22 cellular contexts compared by ENCODE assay signal in the genomic region with DNA sequence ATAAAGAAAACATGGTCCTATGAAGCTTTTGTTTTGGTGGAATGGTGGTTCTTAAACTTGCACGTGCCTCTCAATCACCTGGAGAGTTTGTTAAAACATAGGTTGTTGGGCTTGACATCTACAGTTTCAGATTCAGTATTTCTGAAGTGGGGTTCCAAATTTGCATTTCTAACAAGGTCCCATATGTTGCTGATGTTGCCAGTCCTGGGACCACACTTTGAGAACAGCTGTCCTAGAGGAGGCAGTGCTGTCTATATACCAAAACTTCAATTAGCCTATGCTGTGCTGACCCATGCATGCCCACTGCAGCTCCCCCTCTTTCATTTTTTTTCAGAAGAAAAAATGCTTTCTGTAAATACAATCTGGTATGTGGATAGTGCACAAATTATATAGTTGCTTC. TPM values are rescaled to one million over a fixed set of nuclear protein-coding genes. Genes with fewer than 3 reads are reported as not detected.
A peak's percentile ranks its signal among the peaks of the same experiment; 100 is the strongest.
DNase-seq lines count a peak whose midpoint lies in the region; ATAC-seq and TF ChIP-seq lines count a peak whose summit lies in the region.
"Had no signal": no experiment of that assay in that cellular context is flagged by ENCODE, and none has a peak within 500 bp of the region (broad histone marks: within the 10 kb centered on the region; RNA-seq: fewer than 3 reads in every experiment).

No MANE protein-coding gene starts in this region.

- H3K4me1 ChIP-seq in smooth muscle cell (ENCODE audit: low read depth): peaks cover 26% of the 10 kb centered on the region
- H3K4me1 ChIP-seq: breast epithelium, gastrocnemius medialis, prostate gland had no signal

- H3K9me3 ChIP-seq in smooth muscle cell (replicated peaks; ENCODE audit: low read depth): no peaks in the 10 kb centered on the region
- H3K9me3 ChIP-seq: breast epithelium, gastrocnemius medialis, prostate gland had no signal

- DNase-seq in NCI-H1092 treated with DMSO at 0.1 percent for 48 hours (lab: John Stamatoyannopoulos, UW) (peak; percentile 59), NCI-H1092 (lab: John Stamatoyannopoulos, UW) (no peak), NCI-H69 (lab: John Stamatoyannopoulos, UW) (peak; percentile 97), smooth muscle cell (lab: John Stamatoyannopoulos, UW; ENCODE audit: unreplicated experiment) (no peak), 8988T (no peak), putamen (ENCODE audit: low spot score) (no peak)
- DNase-seq in stimulated activated CD4-positive, alpha-beta T cell treated with anti-CD3 and anti-CD28 coated beads, Interleukin-15, amount 100 ng/mL, for 24 hours: no peak
- DNase-seq: activated CD4-positive, alpha-beta T cell treated with anti-CD3 and anti-CD28 coated beads for 36 hours; activated CD8-positive, alpha-beta memory T cell treated with anti-CD3 and anti-CD28 coated beads, Interleukin-2, amount 10 ng/mL, durations not matched to agents 7 days and 5 days; activated naive CD8-positive, alpha-beta T cell treated with anti-CD3 and anti-CD28 coated beads, Interleukin-2, amount 50 U/mL, for 24 hours; gastrocnemius medialis; NCI-H2029 treated with DMSO at 0.1 percent for 48 hours; NCI-H774; T1000 had no signal

- no peak overlapping the region for H2AFZ ChIP-seq in smooth muscle cell (ENCODE audit: low read depth)

- H3K36me3 ChIP-seq in smooth muscle cell (ENCODE audit: low read depth): no peaks in the 10 kb centered on the region
- H3K36me3 ChIP-seq: breast epithelium, gastrocnemius medialis, prostate gland had no signal

- peak overlapping the region; percentile 15 for H3K4me2 ChIP-seq in smooth muscle cell

- peak; percentile 62 for ATAC-seq in HG02642 (IDR thresholded peaks at IDR 0.05; ENCODE audit: poor library complexity, unreplicated experiment)
- ATAC-seq: activated CD4-positive, alpha-beta T cell treated with anti-CD3 and anti-CD28 coated beads for 36 hours; activated CD8-positive, alpha-beta memory T cell treated with anti-CD3 and anti-CD28 coated beads, Interleukin-2, amount 10 ng/mL, durations not matched to agents 7 days and 5 days; activated naive CD8-positive, alpha-beta T cell treated with anti-CD3 and anti-CD28 coated beads, Interleukin-2, amount 50 U/mL, for 24 hours; activated T-helper 17 cell treated with anti-CD3 and anti-CD28 coated beads, Interleukin-2, amount 50 U/mL, for 72 hours; gastrocnemius medialis; Panc1 had no signal

- H3F3A ChIP-seq in smooth muscle cell (ENCODE audit: low read depth): peaks cover 28% of the 10 kb centered on the region

- H3K9ac ChIP-seq in smooth muscle cell (ENCODE audit: low read depth): no peak overlapping the region

- no peak overlapping the region for H3K4me3 ChIP-seq in smooth muscle cell
- H3K4me3 ChIP-seq: breast epithelium, gastrocnemius medialis, prostate gland had no signal

- TF ChIP-seq CTCF in smooth muscle cell (IDR thresholded peaks at IDR 0.05; ENCODE audit: borderline replicate concordance, insufficient read depth, poor library complexity, severe bottlenecking): no peak

- peak overlapping the region; percentile 99 for H3K27ac ChIP-seq in smooth muscle cell (ENCODE audit: low read depth)
- H3K27ac ChIP-seq: 22Rv1, breast epithelium, epithelial cell of prostate, gastrocnemius medialis, HL-60, prostate gland had no signal

- WGBS in smooth muscle cell (ENCODE audit: low lambda C conversion rate): 84% methylated on average over 1 of the region's 1 CpG

- H3K27me3 ChIP-seq in smooth muscle cell (ENCODE audit: low read depth): no peaks in the 10 kb centered on the region
- H3K27me3 ChIP-seq: breast epithelium, gastrocnemius medialis had no signal

- peaks cover 88% of the 10 kb centered on the region for H3K79me2 ChIP-seq in smooth muscle cell (ENCODE audit: low read depth)

- no peaks in the 10 kb centered on the region for H4K20me1 ChIP-seq in smooth muscle cell (ENCODE audit: low read depth)

RNA-seq across cellular contexts. Expression of a gene that starts 31.3 kb away (rescaled TPM):
- total RNA-seq in smooth muscle cell: 314 and 372 TPM in 2 replicates
- polyA plus RNA-seq in smooth muscle cell: 92.7 and 110 TPM in 2 replicates

Comparison
In these comparisons a context has a peak if more than half of its experiments do, and no peak if none do; other contexts are left out.
1. DNase-seq: peak in NCI-H1092 treated with DMSO at 0.1 percent for 48 hours (single experiment) and NCI-H69 (single experiment); none in NCI-H1092 (single experiment), smooth muscle cell (single experiment), stimulated activated CD4-positive, alpha-beta T cell treated with anti-CD3 and anti-CD28 coated beads, Interleukin-15, amount 100 ng/mL, for 24 hours (single experiment), 8988T (single experiment) and putamen (single experiment).